ENCODE assay signal across 17 cellular contexts in genomic region chr5:149745944-149746326, GRCh38.
"Had no signal": no experiment of that assay in that cellular context is flagged by ENCODE, and none has a peak within 500 bp of the region (broad histone marks: within the 10 kb centered on the region; RNA-seq: fewer than 3 reads in every experiment).

No MANE protein-coding gene starts in this region.

- H3K9me3 Mint-ChIP-seq: activated naive CD4-positive, alpha-beta T cell treated with anti-CD3 and anti-CD28 coated beads, Interleukin-2, amount 10 ng/mL, durations not matched to agents 7 days and 5 days; stimulated activated naive B cell treated with anti-CD40 and anti-IgM and Interleukin-4, amounts not matched to agents 10 μg/mL and 1 μg/mL and 100 μg/mL, for 72 hours; T-cell had no signal

- H3K4me3 Mint-ChIP-seq: activated naive CD4-positive, alpha-beta T cell treated with anti-CD3 and anti-CD28 coated beads, Interleukin-2, amount 10 ng/mL, durations not matched to agents 7 days and 5 days; stimulated activated naive B cell treated with anti-CD40 and anti-IgM and Interleukin-4, amounts not matched to agents 10 μg/mL and 1 μg/mL and 100 μg/mL, for 72 hours; T-cell had no signal

- H3K4me1 ChIP-seq: tibial nerve had no signal

- H3K9me3 ChIP-seq: tibial nerve had no signal

- ATAC-seq: sciatic nerve, T-cell had no signal

- H3K27me3 Mint-ChIP-seq: activated naive CD4-positive, alpha-beta T cell treated with anti-CD3 and anti-CD28 coated beads, Interleukin-2, amount 10 ng/mL, durations not matched to agents 7 days and 5 days; stimulated activated naive B cell treated with anti-CD40 and anti-IgM and Interleukin-4, amounts not matched to agents 10 μg/mL and 1 μg/mL and 100 μg/mL, for 72 hours; T-cell had no signal

- H3K27ac Mint-ChIP-seq: activated naive CD4-positive, alpha-beta T cell treated with anti-CD3 and anti-CD28 coated beads, Interleukin-2, amount 10 ng/mL, durations not matched to agents 7 days and 5 days; stimulated activated naive B cell treated with anti-CD40 and anti-IgM and Interleukin-4, amounts not matched to agents 10 μg/mL and 1 μg/mL and 100 μg/mL, for 72 hours; T-cell had no signal

- DNase-seq: activated CD4-positive, alpha-beta T cell treated with anti-CD3 and anti-CD28 coated beads, Interleukin-2, amount 50 U/mL, for 4 hours; activated CD4-positive, CD25-positive, alpha-beta regulatory T cell treated with anti-CD3 and anti-CD28 coated beads, Interleukin-2, amount 50 U/mL, for 72 hours; activated naive CD4-positive, alpha-beta T cell treated with anti-CD3 and anti-CD28 coated beads, Interleukin-2, amount 10 ng/mL, durations not matched to agents 7 days and 5 days; activated T-cell treated with anti-CD3 and anti-CD28 coated beads, Interleukin-2, amount 50 U/mL, for 1 hour; caudate nucleus; effector CD4-positive, alpha-beta T cell; foreskin fibroblast; kidney glomerular epithelial cell; stimulated activated CD4-positive, alpha-beta T cell treated with anti-CD3 and anti-CD28 coated beads, Interleukin-2, amount 100 ng/mL, for 24 hours; stimulated activated naive B cell treated with anti-CD40 and anti-IgM and Interleukin-4, amounts not matched to agents 10 μg/mL and 1 μg/mL and 100 μg/mL, for 72 hours; T-cell; T1000 had no signal

- H3K4me3 ChIP-seq: SK-N-MC, tibial nerve had no signal

- H3K4me1 Mint-ChIP-seq: activated naive CD4-positive, alpha-beta T cell treated with anti-CD3 and anti-CD28 coated beads, Interleukin-2, amount 10 ng/mL, durations not matched to agents 7 days and 5 days had no signal

- H3K27me3 ChIP-seq: tibial nerve had no signal

- H3K36me3 Mint-ChIP-seq: activated naive CD4-positive, alpha-beta T cell treated with anti-CD3 and anti-CD28 coated beads, Interleukin-2, amount 10 ng/mL, durations not matched to agents 7 days and 5 days; T-cell had no signal

- H3K27ac ChIP-seq: SK-N-MC, tibial nerve had no signal

- H3K36me3 ChIP-seq: tibial nerve had no signal

- FAIRE-seq: colon, endothelial cell of umbilical vein had no signal
